In the genomic region with DNA sequence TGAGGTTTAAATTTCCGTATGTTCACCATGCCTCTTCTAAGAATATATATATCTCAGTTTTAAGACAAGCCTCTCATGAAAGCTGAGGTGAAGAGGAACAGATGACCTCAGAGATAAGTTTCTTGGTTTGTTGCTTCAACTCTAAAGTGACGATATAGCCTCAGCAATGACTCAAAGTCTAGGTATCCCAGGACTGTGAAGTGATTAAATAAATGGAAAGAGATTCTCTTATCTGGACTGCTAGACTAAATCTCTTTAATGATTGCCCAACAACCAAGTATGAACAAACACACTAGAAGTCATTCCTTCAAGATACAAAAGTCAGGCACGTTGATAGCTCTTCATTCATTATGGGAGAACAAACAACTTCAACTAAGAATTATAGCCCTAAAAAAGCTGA, we compare ENCODE assay signal across 19 cellular contexts. TPM values are rescaled to one million over a fixed set of nuclear protein-coding genes. Genes with fewer than 3 reads are reported as not detected.
DNase-seq lines count a peak whose midpoint lies in the region; FAIRE-seq and TF ChIP-seq lines count a peak whose summit lies in the region.
"Had no signal": no experiment of that assay in that cellular context is flagged by ENCODE, and none has a peak within 500 bp of the region (broad histone marks: within the 10 kb centered on the region; RNA-seq: fewer than 3 reads in every experiment).

No MANE protein-coding gene starts in this region.

- H3K4me3 ChIP-seq in AG10803 (ENCODE audit: low read length) (no peak overlapping the region), fibroblast of lung (replicated peaks in 1 of 4; ENCODE audit: control extremely low read depth in 1 of 4, insufficient read depth in 1 of 4, low read depth in 3 of 4, low read length in 4 of 4) (no peak overlapping the region)
- H3K4me3 ChIP-seq: coronary artery, pancreas, SJCRH30 had no signal

- no peak overlapping the region for H3K4me3 Mint-ChIP-seq in T-helper 2 cell treated with Interferon-gamma antibody and Interleukin-4, amounts not matched to agents 5 μg/mL and 100 μg/mL, for 36 hours
- H3K4me3 Mint-ChIP-seq in activated CD4-positive, alpha-beta memory T cell treated with anti-CD3 and anti-CD28 coated beads for 36 hours = no peak overlapping the region

- no peaks in the 10 kb centered on the region for H3K36me3 ChIP-seq in fibroblast of lung (ENCODE audit: control insufficient read depth, insufficient read depth, low read length)
- H3K36me3 ChIP-seq: pancreas, SJCRH30 had no signal

- no peaks in the 10 kb centered on the region for H3K9me3 Mint-ChIP-seq in T-helper 2 cell treated with Interferon-gamma antibody and Interleukin-4, amounts not matched to agents 5 μg/mL and 100 μg/mL, for 36 hours
- peaks cover 2% of the 10 kb centered on the region for H3K9me3 Mint-ChIP-seq in activated CD4-positive, alpha-beta memory T cell treated with anti-CD3 and anti-CD28 coated beads for 36 hours

- POLR2A ChIA-PET in activated CD4-positive, alpha-beta memory T cell treated with anti-CD3 and anti-CD28 coated beads for 36 hours (lab: Charles Lee) = no interaction called here

- no peaks in the 10 kb centered on the region for H3K79me2 ChIP-seq in fibroblast of lung (ENCODE audit: control insufficient read depth, insufficient read depth, low read length)

- TF ChIP-seq CTCF in AG10803 (conservative IDR thresholded peaks at IDR 0.05; ENCODE audit: low read length) = no peak
- TF ChIP-seq CTCF in fibroblast of lung (conservative IDR thresholded peaks at IDR 0.05 in 1 of 2, IDR thresholded peaks at IDR 0.05 in 1 of 2; ENCODE audit: low read depth in 1 of 2, low read length in 2 of 2) = no peak

- no peaks in the 10 kb centered on the region for H3K4me1 Mint-ChIP-seq in T-helper 2 cell treated with Interferon-gamma antibody and Interleukin-4, amounts not matched to agents 5 μg/mL and 100 μg/mL, for 36 hours (ENCODE audit: low read depth)
- H3K4me1 Mint-ChIP-seq in activated CD4-positive, alpha-beta memory T cell treated with anti-CD3 and anti-CD28 coated beads for 36 hours (ENCODE audit: low read depth) = no peaks in the 10 kb centered on the region

- H2AFZ ChIP-seq in fibroblast of lung (ENCODE audit: low read length) = no peak overlapping the region

- H3K27me3 Mint-ChIP-seq in T-helper 2 cell treated with Interferon-gamma antibody and Interleukin-4, amounts not matched to agents 5 μg/mL and 100 μg/mL, for 36 hours (ENCODE audit: low read depth) = peaks cover 6% of the 10 kb centered on the region
- H3K27me3 Mint-ChIP-seq in activated CD4-positive, alpha-beta memory T cell treated with anti-CD3 and anti-CD28 coated beads for 36 hours = peaks cover 11% of the 10 kb centered on the region

- H3K9me3 ChIP-seq in fibroblast of lung (ENCODE audit: control insufficient read depth, insufficient read depth, low read depth, low read length) = no peaks in the 10 kb centered on the region
- H3K9me3 ChIP-seq: BE2C, pancreas, SJCRH30 had no signal

- no peak overlapping the region for H3K27ac Mint-ChIP-seq in T-helper 2 cell treated with Interferon-gamma antibody and Interleukin-4, amounts not matched to agents 5 μg/mL and 100 μg/mL, for 36 hours
- H3K27ac Mint-ChIP-seq in activated CD4-positive, alpha-beta memory T cell treated with anti-CD3 and anti-CD28 coated beads for 36 hours = no peak overlapping the region

- no peaks in the 10 kb centered on the region for H4K20me1 ChIP-seq in fibroblast of lung (ENCODE audit: control insufficient read depth, extremely low read depth, insufficient read depth, low read length)

- CTCF ChIA-PET in activated CD4-positive, alpha-beta memory T cell treated with anti-CD3 and anti-CD28 coated beads for 36 hours (lab: Charles Lee) = no interaction called here

- H3K4me2 ChIP-seq in fibroblast of lung (ENCODE audit: extremely low read depth, insufficient read depth, low read length) = no peak overlapping the region

- intact Hi-C loops in activated CD4-positive, alpha-beta memory T cell treated with anti-CD3 and anti-CD28 coated beads for 36 hours (cut with micrococcal nuclease) = no loop called here

- no peak overlapping the region for H3K27ac ChIP-seq in fibroblast of lung (ENCODE audit: insufficient read depth, low read length)
- H3K27ac ChIP-seq: coronary artery, pancreas, SJCRH30 had no signal

- no peak overlapping the region for H3K9ac ChIP-seq in fibroblast of lung (ENCODE audit: insufficient read depth, low read length)

- H3K36me3 Mint-ChIP-seq in T-helper 2 cell treated with Interferon-gamma antibody and Interleukin-4, amounts not matched to agents 5 μg/mL and 100 μg/mL, for 36 hours (ENCODE audit: low read depth) = no peaks in the 10 kb centered on the region
- peaks cover 2% of the 10 kb centered on the region for H3K36me3 Mint-ChIP-seq in activated CD4-positive, alpha-beta memory T cell treated with anti-CD3 and anti-CD28 coated beads for 36 hours

- FAIRE-seq in RCC 7860 (lab: Jason Lieb, UNC) = peak; percentile 95
- FAIRE-seq: pancreas had no signal

- H3K4me1 ChIP-seq in fibroblast of lung (ENCODE audit: control insufficient read depth, extremely low read depth, insufficient read depth, low read length) = no peaks in the 10 kb centered on the region
- H3K4me1 ChIP-seq: pancreas, SJCRH30 had no signal

- DNase-seq in AG10803 (ENCODE audit: low read depth) (peak; percentile 6), RCC 7860 (ENCODE audit: low spot score) (peak; percentile 93), fibroblast of lung (ENCODE audit: low read depth in 2 of 2) (peak; percentile 39 to 99), non-pigmented ciliary epithelial cell (ENCODE audit: low read depth) (peak; percentile 81), NCI-H1092 (lab: John Stamatoyannopoulos, UW) (no peak)
- no peak for DNase-seq in activated T-cell treated with anti-CD3 and anti-CD28 coated beads, Interleukin-2, amount 50 U/mL, for 1 hour
- DNase-seq in T-helper 2 cell treated with Interferon-gamma antibody and Interleukin-4, amounts not matched to agents 5 μg/mL and 100 μg/mL, for 36 hours (ENCODE audit: low spot score) = no peak
- no peak for DNase-seq in activated CD4-positive, alpha-beta memory T cell treated with anti-CD3 and anti-CD28 coated beads for 36 hours
- DNase-seq: activated CD4-positive, alpha-beta T cell treated with anti-CD3 and anti-CD28 coated beads, Interleukin-2, amount 50 U/mL, for 48 hours; amniotic stem cell; BE2C; erythroblast; KG1; NCI-H1417; NCI-H345; pancreas; SJCRH30; stimulated activated naive CD4-positive, alpha-beta T cell treated with Interleukin-2 at 50 U/mL for 16 hours had no signal

- H3K27me3 ChIP-seq in fibroblast of lung (ENCODE audit: control insufficient read depth, insufficient read depth, low read length) = no peaks in the 10 kb centered on the region
- H3K27me3 ChIP-seq: BE2C, SJCRH30 had no signal

RNA-seq across cellular contexts. Expression of a gene that starts 15.3 kb away (rescaled TPM):
- 27.7 and 86.0 TPM in 2 replicates for total RNA-seq in fibroblast of lung
- 15.4 and 84.0 TPM in 2 replicates for polyA plus RNA-seq in fibroblast of lung
- polyA plus RNA-seq in fibroblast of lung (2012) = 12.1 and 52.4 TPM in 2 replicates
- polyA minus RNA-seq in fibroblast of lung (ENCODE audit: low replicate concordance) = 1.3 and 48.5 TPM in 2 replicates
- total RNA-seq in activated CD4-positive, alpha-beta memory T cell treated with anti-CD3 and anti-CD28 coated beads for 36 hours = 1 to 10 TPM in 1 of 2 experiments, under 1 TPM in 1; 0.95 to 1.5 TPM

Comparison
In these comparisons a context has a peak if more than half of its experiments do, and no peak if none do; other contexts are left out.
1. DNase-seq: peak in AG10803 (single experiment), RCC 7860 (single experiment), fibroblast of lung (2 of 2) and non-pigmented ciliary epithelial cell (single experiment); none in activated T-cell treated with anti-CD3 and anti-CD28 coated beads, Interleukin-2, amount 50 U/mL, for 1 hour (single experiment), T-helper 2 cell treated with Interferon-gamma antibody and Interleukin-4, amounts not matched to agents 5 μg/mL and 100 μg/mL, for 36 hours (single experiment), activated CD4-positive, alpha-beta memory T cell treated with anti-CD3 and anti-CD28 coated beads for 36 hours (single experiment) and NCI-H1092 (single experiment).
2. RNA of a gene that starts 15.3 kb away (total RNA-seq): 27.7 to 86.0 TPM in fibroblast of lung; 0.95 to 1.5 TPM in activated CD4-positive, alpha-beta memory T cell treated with anti-CD3 and anti-CD28 coated beads for 36 hours; every median in the first group is over 10 times any median in the second.